Comparison of ENCODE assay signal across 10 cellular contexts in genomic region chr9:79489241-79490000, GRCh38.
DNase-seq lines count a peak whose midpoint lies in the region; ATAC-seq and TF ChIP-seq lines count a peak whose summit lies in the region.
"Had no signal": no experiment of that assay in that cellular context is flagged by ENCODE, and none has a peak within 500 bp of the region (broad histone marks: within the 10 kb centered on the region; RNA-seq: fewer than 3 reads in every experiment).

No MANE protein-coding gene starts in this region.

- no peak overlapping the region for H3K27ac Mint-ChIP-seq in activated T-helper 17 cell treated with anti-CD3 and anti-CD28 coated beads, Interleukin-2, amount 50 U/mL, for 72 hours
- H3K27ac Mint-ChIP-seq in activated T-cell treated with anti-CD3 and anti-CD28 coated beads, Interleukin-2, amount 50 U/mL, for 24 hours: no peak overlapping the region

- ATAC-seq in left cardiac atrium (peak; percentile 34 to 57), sciatic nerve (peak; percentile 96), GM21390 (IDR thresholded peaks at IDR 0.05; ENCODE audit: unreplicated experiment) (no peak)
- ATAC-seq in activated T-helper 17 cell treated with anti-CD3 and anti-CD28 coated beads, Interleukin-2, amount 50 U/mL, for 72 hours (replicated peaks): no peak
- ATAC-seq: activated CD4-positive, CD25-positive, alpha-beta regulatory T cell treated with anti-CD3 and anti-CD28 coated beads, Interleukin-2, amount 50 U/mL, for 24 hours had no signal

- intact Hi-C loops in left cardiac atrium (cut with DNase I): no loop called here
- intact Hi-C loops in sciatic nerve (cut with DNase I): no loop called here

- CTCF ChIA-PET in HEK293T (lab: Yijun Ruan, JAX): interaction anchor here (1.1 kb wide), 1 partner anchor 11 kb away, joined by 4 read pairs; no protein-coding TSS in a partner anchor

- no peaks in the 10 kb centered on the region for H3K4me1 Mint-ChIP-seq in activated T-helper 17 cell treated with anti-CD3 and anti-CD28 coated beads, Interleukin-2, amount 50 U/mL, for 72 hours
- no peaks in the 10 kb centered on the region for H3K4me1 Mint-ChIP-seq in activated T-cell treated with anti-CD3 and anti-CD28 coated beads, Interleukin-2, amount 50 U/mL, for 24 hours (ENCODE audit: low read depth)

- no peaks in the 10 kb centered on the region for H3K36me3 Mint-ChIP-seq in activated T-helper 17 cell treated with anti-CD3 and anti-CD28 coated beads, Interleukin-2, amount 50 U/mL, for 72 hours (ENCODE audit: low read depth)
- no peaks in the 10 kb centered on the region for H3K36me3 Mint-ChIP-seq in activated T-cell treated with anti-CD3 and anti-CD28 coated beads, Interleukin-2, amount 50 U/mL, for 24 hours (ENCODE audit: low read depth)

- POLR2A ChIA-PET in HEK293T (lab: Yijun Ruan, JAX): interaction anchor here (4.3 kb wide), 1 partner anchor 82 kb away, joined by 28 read pairs; the partner anchor contains the start of gene TLE4

- no peak overlapping the region for H3K4me3 Mint-ChIP-seq in activated T-helper 17 cell treated with anti-CD3 and anti-CD28 coated beads, Interleukin-2, amount 50 U/mL, for 72 hours
- H3K4me3 Mint-ChIP-seq in activated T-cell treated with anti-CD3 and anti-CD28 coated beads, Interleukin-2, amount 50 U/mL, for 24 hours: no peak overlapping the region

- DNase-seq in HEK293T (ENCODE audit: extremely low spot score) (no peak), T1000 (lab: John Stamatoyannopoulos, UW) (peak; percentile 69), left cardiac atrium (peak; percentile 19), sciatic nerve (ENCODE audit: low spot score) (peak; percentile 56), COLO668 (lab: John Stamatoyannopoulos, UW; ENCODE audit: unreplicated experiment) (no peak)
- DNase-seq in activated T-cell treated with anti-CD3 and anti-CD28 coated beads, Interleukin-2, amount 50 U/mL, for 24 hours: no peak
- DNase-seq: stimulated activated CD4-positive, alpha-beta T cell treated with anti-CD3 and anti-CD28 coated beads, Interleukin-4, amount 100 ng/mL, for 1 hour had no signal

- H3K27me3 Mint-ChIP-seq in activated T-helper 17 cell treated with anti-CD3 and anti-CD28 coated beads, Interleukin-2, amount 50 U/mL, for 72 hours: peaks cover 17% of the 10 kb centered on the region
- H3K27me3 Mint-ChIP-seq in activated T-cell treated with anti-CD3 and anti-CD28 coated beads, Interleukin-2, amount 50 U/mL, for 24 hours: no peaks in the 10 kb centered on the region

- H3K9me3 Mint-ChIP-seq in activated T-helper 17 cell treated with anti-CD3 and anti-CD28 coated beads, Interleukin-2, amount 50 U/mL, for 72 hours: peaks cover 13% of the 10 kb centered on the region
- peaks cover 14% of the 10 kb centered on the region for H3K9me3 Mint-ChIP-seq in activated T-cell treated with anti-CD3 and anti-CD28 coated beads, Interleukin-2, amount 50 U/mL, for 24 hours

TF ChIP-seq in HEK293T, 16 proteins besides CTCF, POLR2A, EP300 and RAD21:
- TF ChIP-seq ELF4 (IDR thresholded peaks at IDR 0.05) (no peak), ARNT (IDR thresholded peaks at IDR 0.05) (no peak), ZNF384 (IDR thresholded peaks at IDR 0.05) (no peak), FOXA1 (IDR thresholded peaks at IDR 0.05) (peak; percentile 72), FOXK2 (IDR thresholded peaks at IDR 0.05) (0 out of 2 replicates have a peak, but pooled peaks have one; percentile 20), SUZ12 (IDR thresholded peaks at IDR 0.05) (no peak)

Comparison
In these comparisons a context has a peak if more than half of its experiments do, and no peak if none do; other contexts are left out.
1. DNase-seq: peak in T1000 (single experiment), left cardiac atrium (single experiment) and sciatic nerve (single experiment); none in HEK293T (single experiment), COLO668 (single experiment) and activated T-cell treated with anti-CD3 and anti-CD28 coated beads, Interleukin-2, amount 50 U/mL, for 24 hours (single experiment).
2. ATAC-seq: peak in left cardiac atrium (2 of 2) and sciatic nerve (single experiment); none in activated T-helper 17 cell treated with anti-CD3 and anti-CD28 coated beads, Interleukin-2, amount 50 U/mL, for 72 hours (single experiment) and GM21390 (single experiment).